In the genomic region with DNA sequence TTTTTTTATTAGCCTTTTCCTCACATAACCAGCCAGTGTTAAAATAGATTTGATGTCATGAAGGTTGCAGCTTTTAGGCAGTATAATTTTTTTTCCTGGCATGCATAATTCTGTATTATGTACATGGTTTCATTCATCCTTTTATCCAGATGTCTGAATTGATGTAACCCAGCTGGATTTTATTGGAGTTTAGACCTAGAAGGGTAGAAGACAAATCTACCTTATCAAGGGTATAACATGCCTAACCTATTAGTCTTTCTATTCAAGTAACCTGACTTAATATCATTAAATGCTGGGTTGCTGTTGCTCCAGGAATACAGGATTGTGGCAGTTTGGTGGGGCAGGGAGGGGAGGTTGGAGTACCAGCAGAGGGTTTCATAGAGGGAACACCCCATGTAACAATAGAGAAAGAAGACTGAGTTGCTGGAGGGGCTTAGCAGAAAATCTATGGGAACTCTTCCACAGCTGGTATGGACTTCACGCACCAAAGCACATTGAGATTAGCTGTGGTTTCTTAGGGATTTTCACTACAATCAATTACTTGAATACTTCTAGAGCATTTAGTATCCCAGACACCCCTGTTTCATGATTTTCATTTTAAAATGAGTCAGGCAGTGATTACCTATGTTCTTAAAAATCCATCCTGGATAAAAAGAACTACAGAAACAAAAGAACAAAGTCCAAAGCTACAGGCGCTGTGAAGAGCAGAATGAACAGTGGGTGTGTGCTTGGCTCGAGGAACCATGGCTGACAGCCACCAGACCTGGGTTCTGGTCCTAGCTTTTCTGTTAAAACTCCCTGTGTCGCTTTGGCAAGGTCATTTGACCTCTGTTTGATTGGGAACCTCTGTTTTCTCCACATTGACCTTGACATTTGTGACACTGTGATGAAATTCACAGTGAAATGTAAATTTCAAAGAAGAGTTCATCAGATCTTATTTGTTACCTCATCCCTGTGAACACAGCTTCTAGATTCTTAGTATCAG, we compare ENCODE assay signal across 19 cellular contexts.
DNase-seq lines count a peak whose midpoint lies in the region; ATAC-seq, FAIRE-seq and TF ChIP-seq lines count a peak whose summit lies in the region.
"Had no signal": no experiment of that assay in that cellular context is flagged by ENCODE, and none has a peak within 500 bp of the region (broad histone marks: within the 10 kb centered on the region; RNA-seq: fewer than 3 reads in every experiment).

No MANE protein-coding gene starts in this region.

- WGBS in small intestine, 3 donors: 21 to 58% (median 50%) methylated on average over 4 of the region's 4 CpGs

- H3K27me3 ChIP-seq in cardiac muscle cell (no peaks in the 10 kb centered on the region), WERI-Rb-1 (ENCODE audit: insufficient read depth, low read depth, severe bottlenecking) (no peaks in the 10 kb centered on the region), small intestine (ENCODE audit: control insufficient read depth in 2 of 2, insufficient read depth in 2 of 2, low read length in 2 of 2) (no peaks in the 10 kb centered on the region)
- H3K27me3 ChIP-seq: Peyer's patch, vagina had no signal

- no peaks in the 10 kb centered on the region for H3K9me3 ChIP-seq in cardiac muscle cell (ENCODE audit: low read depth)
- H3K9me3 ChIP-seq in WERI-Rb-1 (ENCODE audit: severe bottlenecking): no peaks in the 10 kb centered on the region
- no peaks in the 10 kb centered on the region for H3K9me3 ChIP-seq in small intestine (ENCODE audit: control insufficient read depth, low read depth)
- H3K9me3 ChIP-seq: Peyer's patch, vagina had no signal

- no peak for DNase-seq in cardiac muscle cell (ENCODE audit: low read depth in 1 of 2, low spot score in 1 of 2)
- no peak for DNase-seq in left ventricle myocardium superior
- DNase-seq in WERI-Rb-1: peak; percentile 33
- peak; percentile 29 for DNase-seq in kidney tubule cell (ENCODE audit: low spot score)
- peak; percentile 36 for DNase-seq in small intestine
- DNase-seq in DMS53 (lab: John Stamatoyannopoulos, UW): no peak
- DNase-seq in mucosa of gallbladder (ENCODE audit: low spot score): no peak
- DNase-seq: activated CD4-positive, alpha-beta T cell treated with anti-CD3 and anti-CD28 coated beads, Interleukin-2, amount 10 ng/mL, durations not matched to agents 7 days and 5 days; AML-193; effector memory CD4-positive, alpha-beta T cell; mesendoderm; MM.1S; NCI-H1930; NCI-H524 treated with DMSO at 0.1 percent for 48 hours; Peyer's patch; stimulated activated naive CD4-positive, alpha-beta T cell had no signal

- no peaks in the 10 kb centered on the region for H3K36me3 ChIP-seq in cardiac muscle cell
- H3K36me3 ChIP-seq in WERI-Rb-1: no peaks in the 10 kb centered on the region
- no peaks in the 10 kb centered on the region for H3K36me3 ChIP-seq in small intestine (ENCODE audit: control insufficient read depth in 2 of 2, insufficient read depth in 2 of 2, low read length in 2 of 2)
- H3K36me3 ChIP-seq: Peyer's patch, vagina had no signal

- H3K4me1 ChIP-seq in cardiac muscle cell (ENCODE audit: low read depth) (peaks cover 36% of the 10 kb centered on the region), small intestine (ENCODE audit: control insufficient read depth in 2 of 2, insufficient read depth in 1 of 2, low read depth in 1 of 2, low read length in 1 of 2) (no peaks in the 10 kb centered on the region)
- H3K4me1 ChIP-seq: Peyer's patch had no signal

- H3K27ac ChIP-seq in cardiac muscle cell (peak overlapping the region; percentile 30), WERI-Rb-1 (peak overlapping the region; percentile 61), small intestine (ENCODE audit: low read depth in 1 of 2, low read length in 1 of 2) (no peak overlapping the region)
- H3K27ac ChIP-seq: Peyer's patch, vagina had no signal

- FAIRE-seq in small intestine (lab: Jason Lieb, UNC): no peak

- intact Hi-C loops in left ventricle myocardium superior (cut with micrococcal nuclease): loop anchor here (2.0 kb wide), 1 partner anchor 99 kb away; no protein-coding TSS in a partner anchor

- H3K4me3 ChIP-seq in cardiac muscle cell (no peak overlapping the region), WERI-Rb-1 (ENCODE audit: low read depth, low read length) (no peak overlapping the region), small intestine (ENCODE audit: low read depth in 1 of 2, low read length in 2 of 2) (no peak overlapping the region)
- H3K4me3 ChIP-seq: Peyer's patch, smooth muscle cell, vagina had no signal

- TF ChIP-seq CTCF in cardiac muscle cell (IDR thresholded peaks at IDR 0.05; ENCODE audit: low read depth, low read length): no peak
- no peak for TF ChIP-seq CTCF in WERI-Rb-1 (IDR thresholded peaks at IDR 0.05; ENCODE audit: low read depth, low read length)

- ATAC-seq in left ventricle myocardium superior (no peak), GM19397 (IDR thresholded peaks at IDR 0.05; ENCODE audit: unreplicated experiment) (no peak)

Comparison
In these comparisons a context has a peak if more than half of its experiments do, and no peak if none do; other contexts are left out.
1. DNase-seq: peak in WERI-Rb-1 (single experiment), kidney tubule cell (single experiment) and small intestine (single experiment); none in cardiac muscle cell (0 of 2), left ventricle myocardium superior (single experiment), DMS53 (single experiment) and mucosa of gallbladder (single experiment).
2. H3K27ac ChIP-seq: peak in cardiac muscle cell (single experiment) and WERI-Rb-1 (single experiment); none in small intestine (0 of 2).